10 cellular contexts compared by ENCODE assay signal in the genomic region with DNA sequence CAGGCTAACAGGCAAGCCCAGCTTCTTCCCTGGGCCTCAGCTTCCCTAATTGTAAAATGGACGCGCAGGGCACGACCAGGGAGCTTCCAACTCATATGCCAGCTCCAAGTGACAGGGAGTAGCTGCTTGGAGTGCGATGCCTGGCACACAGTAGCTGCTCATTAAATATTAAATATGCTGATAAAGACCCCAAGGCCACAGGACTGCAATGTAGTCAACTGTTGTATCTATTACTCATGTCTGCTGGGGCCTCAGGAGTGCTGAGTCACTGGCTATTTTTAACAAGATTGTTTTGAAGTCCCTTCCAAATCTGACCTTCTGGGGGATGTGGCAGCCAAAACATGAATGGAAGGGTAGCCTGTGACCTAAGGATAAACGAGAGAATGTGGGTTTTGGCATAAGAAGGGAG. TPM values are rescaled to one million over a fixed set of nuclear protein-coding genes. Genes with fewer than 3 reads are reported as not detected.
DNase-seq lines count a peak whose midpoint lies in the region; ATAC-seq and TF ChIP-seq lines count a peak whose summit lies in the region.
"Had no signal": no experiment of that assay in that cellular context is flagged by ENCODE, and none has a peak within 500 bp of the region (broad histone marks: within the 10 kb centered on the region; RNA-seq: fewer than 3 reads in every experiment).

No MANE protein-coding gene starts in this region.

- TF ChIP-seq POLR2A in uterus (IDR thresholded peaks at IDR 0.05) (no peak), GM18505 (IDR thresholded peaks at IDR 0.05; ENCODE audit: borderline replicate concordance, extremely low read depth, insufficient read depth, insufficient read length) (no peak)

- H3K27ac Mint-ChIP-seq in activated naive CD4-positive, alpha-beta T cell treated with anti-CD3 and anti-CD28 coated beads, Interleukin-2, amount 50 U/mL, for 24 hours, result peak overlapping the region; percentile 93

- H3K4me1 Mint-ChIP-seq in activated naive CD4-positive, alpha-beta T cell treated with anti-CD3 and anti-CD28 coated beads, Interleukin-2, amount 50 U/mL, for 24 hours, result peaks cover 70% of the 10 kb centered on the region

- no peak for TF ChIP-seq RAD21 in liver (IDR thresholded peaks at IDR 0.05)

- H3K4me1 ChIP-seq in liver (ENCODE audit: control insufficient read depth in 4 of 4, insufficient read depth in 4 of 4, low read length in 3 of 4), result peaks cover 13 to 54% (median 36%) of the 10 kb centered on the region in 4 donors
- peaks cover 0 to 13% of the 10 kb centered on the region in 2 donors for H3K4me1 ChIP-seq in uterus

- H3K27me3 ChIP-seq in liver (ENCODE audit: control insufficient read depth in 4 of 4, insufficient read depth in 4 of 4, low read length in 3 of 4) (no peaks in the 10 kb centered on the region), uterus (no peaks in the 10 kb centered on the region)

- DNase-seq in activated naive CD4-positive, alpha-beta T cell treated with anti-CD3 and anti-CD28 coated beads, Interleukin-2, amount 50 U/mL, for 16 hours, result no peak
- peak; percentile 67 for DNase-seq in astrocyte of the cerebellum (ENCODE audit: low read depth)
- DNase-seq in uterus, result peak; percentile 48 to 65
- no peak for DNase-seq in hippocampal formation (lab: John Stamatoyannopoulos, UW)
- DNase-seq: DMS79 treated with DMSO at 0.1 percent for 48 hours; effector memory CD4-positive, alpha-beta T cell had no signal

- H3K36me3 ChIP-seq in liver (ENCODE audit: control insufficient read depth in 4 of 4, insufficient read depth in 3 of 4, low read depth in 1 of 4, low read length in 3 of 4) (peaks cover 0 to 26% (median 22%) of the 10 kb centered on the region in 4 donors), uterus (no peaks in the 10 kb centered on the region)

- H3K9me3 Mint-ChIP-seq in activated naive CD4-positive, alpha-beta T cell treated with anti-CD3 and anti-CD28 coated beads, Interleukin-2, amount 50 U/mL, for 24 hours, result no peaks in the 10 kb centered on the region

- H3K4me3 ChIP-seq in astrocyte of the cerebellum (ENCODE audit: low read depth, low read length) (no peak overlapping the region), liver (ENCODE audit: low read depth in 1 of 3, low read length in 3 of 3) (no peak overlapping the region), uterus (no peak overlapping the region)

- peaks cover 15% of the 10 kb centered on the region for H3K36me3 Mint-ChIP-seq in activated naive CD4-positive, alpha-beta T cell treated with anti-CD3 and anti-CD28 coated beads, Interleukin-2, amount 50 U/mL, for 24 hours

- H3K27me3 Mint-ChIP-seq in activated naive CD4-positive, alpha-beta T cell treated with anti-CD3 and anti-CD28 coated beads, Interleukin-2, amount 50 U/mL, for 24 hours, result no peaks in the 10 kb centered on the region

- TF ChIP-seq CTCF in astrocyte of the cerebellum (IDR thresholded peaks at IDR 0.05; ENCODE audit: low read depth, low read length, missing control alignments), result no peak
- TF ChIP-seq CTCF in liver (IDR thresholded peaks at IDR 0.05; ENCODE audit: low read depth, low read length, missing input control), result no peak
- no peak for TF ChIP-seq CTCF in uterus (IDR thresholded peaks at IDR 0.05)

- in situ Hi-C loops in astrocyte of the cerebellum (cut with HindIII; ENCODE audit: low sequenced_read_pairs), result no loop called here

- WGBS in liver, result 73% methylated on average over 5 of the region's 5 CpGs

- ATAC-seq in GM18505 (IDR thresholded peaks at IDR 0.05; ENCODE audit: unreplicated experiment), result no peak
- ATAC-seq in GM19023 (IDR thresholded peaks at IDR 0.05; ENCODE audit: unreplicated experiment), result no peak

- H3K27ac ChIP-seq in liver (ENCODE audit: low read depth in 1 of 2, low read length in 2 of 2) (peak overlapping the region; percentile 19 to 72), uterus (peak overlapping the region; percentile 71 to 78)

- H3K9me3 ChIP-seq in liver (ENCODE audit: control insufficient read depth in 4 of 4, low read length in 3 of 4) (no peaks in the 10 kb centered on the region), uterus (no peaks in the 10 kb centered on the region)

- no peak overlapping the region for H3K9ac ChIP-seq in liver (ENCODE audit: low read depth in 1 of 2, low read length in 2 of 2)

- H3K4me3 Mint-ChIP-seq in activated naive CD4-positive, alpha-beta T cell treated with anti-CD3 and anti-CD28 coated beads, Interleukin-2, amount 50 U/mL, for 24 hours, result peak overlapping the region; percentile 3

- intact Hi-C loops in uterus (cut with DNase I; ENCODE audit: low total_unique reads), result no loop called here

TF ChIP-seq in liver, 16 proteins besides CTCF, POLR2A, EP300 and RAD21:
- TF ChIP-seq NR2F2 (IDR thresholded peaks at IDR 0.05), result peak; percentile 56
- TF ChIP-seq FOXA2 (IDR thresholded peaks at IDR 0.05), result no peak
- TF ChIP-seq, protein P1, sequence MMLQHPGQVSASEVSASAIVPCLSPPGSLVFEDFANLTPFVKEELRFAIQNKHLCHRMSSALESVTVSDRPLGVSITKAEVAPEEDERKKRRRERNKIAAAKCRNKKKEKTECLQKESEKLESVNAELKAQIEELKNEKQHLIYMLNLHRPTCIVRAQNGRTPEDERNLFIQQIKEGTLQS (IDR thresholded peaks at IDR 0.05), result no peak
- TF ChIP-seq RXRA (IDR thresholded peaks at IDR 0.05), result no peak
- no peak for TF ChIP-seq GABPA (IDR thresholded peaks at IDR 0.05 in 1 of 2, conservative IDR thresholded peaks at IDR 0.05 in 1 of 2)
- TF ChIP-seq EGR1 (IDR thresholded peaks at IDR 0.05; ENCODE audit: low read depth in 2 of 2), result no peak
- no peak for TF ChIP-seq MAX (IDR thresholded peaks at IDR 0.05)
TF ChIP-seq in liver: peak in this region for 1.

RNA-seq across cellular contexts. Expression of gene TNIP1, which starts 17.7 kb away (rescaled TPM):
- 100 to 1,000 TPM in 1 of 2 donors, 10 to 100 TPM in 1; 50.9 to 101 TPM for total RNA-seq in liver
- 10 to 100 TPM; 33.2 to 45.1 TPM for polyA plus RNA-seq in liver
- 10 to 100 TPM; 35.6 to 70.8 (median 50.7) TPM for total RNA-seq in uterus

RNA-seq across cellular contexts. Expression of gene GPX3, which starts 42.7 kb away (rescaled TPM):
- 100 to 1,000 TPM in 1 of 2 donors, 10 to 100 TPM in 1; 72.9 to 156 TPM for total RNA-seq in liver
- 100 to 1,000 TPM; 318 to 878 TPM for polyA plus RNA-seq in liver
- 1,000 to 10,000 TPM in 1 of 4 donors, 100 to 1,000 TPM in 2, 1 to 10 TPM in 1; 5.7 to 1,241 (median 263) TPM for total RNA-seq in uterus

Comparison
In these comparisons a context has a peak if more than half of its experiments do, and no peak if none do; other contexts are left out.
1. DNase-seq: peak in astrocyte of the cerebellum (single experiment) and uterus (2 of 2); none in activated naive CD4-positive, alpha-beta T cell treated with anti-CD3 and anti-CD28 coated beads, Interleukin-2, amount 50 U/mL, for 16 hours (single experiment) and hippocampal formation (0 of 2).